ENCODE assay signal across 18 cellular contexts in the genomic region with DNA sequence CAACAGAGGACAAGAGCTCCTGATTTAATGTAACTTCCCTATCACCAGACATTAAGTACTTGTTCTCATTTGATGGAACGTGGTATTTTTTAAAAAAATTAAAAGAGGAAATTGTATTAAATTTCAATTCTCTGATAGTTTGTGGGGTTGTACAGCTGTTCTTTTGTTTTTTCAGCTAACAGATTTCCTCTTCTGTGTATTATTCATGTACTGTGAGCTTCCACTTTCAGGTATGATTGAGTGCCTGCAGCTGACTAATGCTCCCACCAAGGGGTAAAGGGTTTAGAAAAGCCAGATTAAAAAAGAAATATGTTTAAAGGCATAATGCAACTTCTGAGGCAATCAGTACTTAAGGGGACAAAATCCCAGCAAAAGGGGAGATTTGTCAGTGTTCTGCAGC.
A peak's percentile ranks its signal among the peaks of the same experiment; 100 is the strongest.
DNase-seq lines count a peak whose midpoint lies in the region; ATAC-seq, FAIRE-seq and TF ChIP-seq lines count a peak whose summit lies in the region.
"Had no signal": no experiment of that assay in that cellular context is flagged by ENCODE, and none has a peak within 500 bp of the region (broad histone marks: within the 10 kb centered on the region; RNA-seq: fewer than 3 reads in every experiment).

No MANE protein-coding gene starts in this region.

- peaks cover 21% of the 10 kb centered on the region for H3K4me1 Mint-ChIP-seq in activated CD4-positive, alpha-beta T cell treated with anti-CD3 and anti-CD28 coated beads for 36 hours
- peaks cover 10% of the 10 kb centered on the region for H3K4me1 Mint-ChIP-seq in astrocyte (ENCODE audit: low read depth, unreplicated experiment)
- no peaks in the 10 kb centered on the region for H3K4me1 Mint-ChIP-seq in endodermal cell
- H3K4me1 Mint-ChIP-seq: H9 had no signal

- H3K27me3 ChIP-seq in astrocyte (ENCODE audit: insufficient read depth, low read length) (no peaks in the 10 kb centered on the region), endodermal cell (ENCODE audit: control insufficient read depth, insufficient read depth, low read length, poor library complexity, severe bottlenecking) (peaks cover 57% of the 10 kb centered on the region), stomach (no peaks in the 10 kb centered on the region)
- H3K27me3 ChIP-seq: BLaER1 treated with 17β-estradiol and CSF1 and Interleukin-3, amounts not matched to agents 10 nM and 100 nM; Peyer's patch had no signal

- ATAC-seq in activated CD4-positive, alpha-beta T cell treated with anti-CD3 and anti-CD28 coated beads for 36 hours, result peak; percentile 44

- H3K36me3 ChIP-seq in astrocyte (ENCODE audit: insufficient read depth, low read length) (no peaks in the 10 kb centered on the region), endodermal cell (ENCODE audit: control insufficient read depth, insufficient read depth, low read length) (no peaks in the 10 kb centered on the region), stomach (no peaks in the 10 kb centered on the region)
- H3K36me3 ChIP-seq: BLaER1 treated with 17β-estradiol and CSF1 and Interleukin-3, amounts not matched to agents 10 nM and 100 nM; Peyer's patch had no signal

- H3K9me3 ChIP-seq in astrocyte (ENCODE audit: insufficient read depth, low read depth, low read length), result no peaks in the 10 kb centered on the region
- no peaks in the 10 kb centered on the region for H3K9me3 ChIP-seq in endodermal cell (ENCODE audit: control insufficient read depth, low read length)
- H3K9me3 ChIP-seq in stomach, result no peaks in the 10 kb centered on the region
- H3K9me3 ChIP-seq: BLaER1 treated with 17β-estradiol and CSF1 and Interleukin-3, amounts not matched to agents 10 nM and 100 nM; Peyer's patch had no signal

- H3K4me1 ChIP-seq in astrocyte (ENCODE audit: insufficient read depth, low read length) (peaks cover 14% of the 10 kb centered on the region), endodermal cell (ENCODE audit: control insufficient read depth, insufficient read depth, low read length) (no peaks in the 10 kb centered on the region), stomach (peaks cover 0 to 5% (median 0%) of the 10 kb centered on the region in 4 donors)
- H3K4me1 ChIP-seq: BLaER1 treated with 17β-estradiol and CSF1 and Interleukin-3, amounts not matched to agents 10 nM and 100 nM; Peyer's patch had no signal

- TF ChIP-seq CTCF in astrocyte (IDR thresholded peaks at IDR 0.05; ENCODE audit: insufficient read depth, low read depth, low read length), result no peak
- TF ChIP-seq CTCF in endodermal cell (conservative IDR thresholded peaks at IDR 0.05), result no peak
- TF ChIP-seq CTCF in stomach (IDR thresholded peaks at IDR 0.05), result no peak

- no peak overlapping the region for H3K4me2 ChIP-seq in astrocyte (ENCODE audit: low read length)
- H3K4me2 ChIP-seq: BLaER1 treated with 17β-estradiol and CSF1 and Interleukin-3, amounts not matched to agents 10 nM and 100 nM had no signal

- H3K4me3 Mint-ChIP-seq in activated CD4-positive, alpha-beta T cell treated with anti-CD3 and anti-CD28 coated beads for 36 hours, result no peak overlapping the region
- no peak overlapping the region for H3K4me3 Mint-ChIP-seq in astrocyte (ENCODE audit: unreplicated experiment)
- no peak overlapping the region for H3K4me3 Mint-ChIP-seq in endodermal cell
- H3K4me3 Mint-ChIP-seq: H9, IgD-negative memory B cell had no signal

- H3K4me3 ChIP-seq in astrocyte (ENCODE audit: insufficient read depth, low read depth, low read length), result no peak overlapping the region
- H3K4me3 ChIP-seq in endodermal cell (ENCODE audit: low read length), result no peak overlapping the region
- no peak overlapping the region for H3K4me3 ChIP-seq in stomach
- H3K4me3 ChIP-seq: BLaER1 treated with 17β-estradiol and CSF1 and Interleukin-3, amounts not matched to agents 10 nM and 100 nM; Peyer's patch had no signal

- CTCF ChIA-PET in activated CD4-positive, alpha-beta T cell treated with anti-CD3 and anti-CD28 coated beads for 36 hours (lab: Charles Lee), result interaction anchor here (0.7 to 1.3 kb wide), 3 partner anchors 53 to 451 kb away, joined by 3 read pairs; no protein-coding TSS in a partner anchor

- H3K9ac ChIP-seq in astrocyte (ENCODE audit: low read length) (no peak overlapping the region), endodermal cell (ENCODE audit: extremely low read depth, low read length, poor library complexity, severe bottlenecking) (no peak overlapping the region)
- H3K9ac ChIP-seq: BLaER1 treated with 17β-estradiol and CSF1 and Interleukin-3, amounts not matched to agents 10 nM and 100 nM had no signal

- H3K79me2 ChIP-seq in astrocyte (ENCODE audit: insufficient read depth, low read length), result no peaks in the 10 kb centered on the region

- TF ChIP-seq EP300 in stomach (IDR thresholded peaks at IDR 0.05), result no peak

- POLR2A ChIA-PET in activated CD4-positive, alpha-beta T cell treated with anti-CD3 and anti-CD28 coated beads for 36 hours (lab: Charles Lee), result interaction anchor here (0.6 kb wide), 1 partner anchor 281 kb away, joined by 4 read pairs; no protein-coding TSS in a partner anchor

- H3K9me3 Mint-ChIP-seq in activated CD4-positive, alpha-beta T cell treated with anti-CD3 and anti-CD28 coated beads for 36 hours (ENCODE audit: low read depth), result no peaks in the 10 kb centered on the region
- H3K9me3 Mint-ChIP-seq in astrocyte (ENCODE audit: unreplicated experiment) (peaks cover 4% of the 10 kb centered on the region), endodermal cell (no peaks in the 10 kb centered on the region)
- H3K9me3 Mint-ChIP-seq: H9 had no signal

- TF ChIP-seq POLR2A in stomach (IDR thresholded peaks at IDR 0.05), result no peak

- H3K27ac ChIP-seq in astrocyte (ENCODE audit: low read depth, low read length) (no peak overlapping the region), endodermal cell (ENCODE audit: low read depth, low read length) (no peak overlapping the region), stomach (no peak overlapping the region)
- H3K27ac ChIP-seq: BLaER1 treated with 17β-estradiol and CSF1 and Interleukin-3, amounts not matched to agents 10 nM and 100 nM; Peyer's patch had no signal

- no peaks in the 10 kb centered on the region for H3K36me3 Mint-ChIP-seq in activated CD4-positive, alpha-beta T cell treated with anti-CD3 and anti-CD28 coated beads for 36 hours (ENCODE audit: low read depth)
- no peaks in the 10 kb centered on the region for H3K36me3 Mint-ChIP-seq in astrocyte (ENCODE audit: low read depth, unreplicated experiment)
- H3K36me3 Mint-ChIP-seq in endodermal cell (ENCODE audit: low read depth), result no peaks in the 10 kb centered on the region
- H3K36me3 Mint-ChIP-seq: IgD-negative memory B cell had no signal

- peak; percentile 10 for DNase-seq in activated CD4-positive, alpha-beta T cell treated with anti-CD3 and anti-CD28 coated beads for 36 hours
- no peak for DNase-seq in activated CD4-positive, alpha-beta T cell treated with anti-CD3 and anti-CD28 coated beads, Interleukin-2, amount 50 U/mL, for 4 hours
- peak; percentile 53 for DNase-seq in astrocyte (ENCODE audit: low read depth)
- DNase-seq in kidney glomerular epithelial cell (lab: John Stamatoyannopoulos, UW), result peak; percentile 1
- DNase-seq in endodermal cell, result no peak
- DNase-seq in EL, result no peak
- no peak for DNase-seq in stimulated activated naive CD4-positive, alpha-beta T cell treated with Interleukin-2 at 50 U/mL for 16 hours (lab: John Stamatoyannopoulos, UW)
- no peak for DNase-seq in stomach
- DNase-seq: DMS 273 treated with DMSO at 0.1 percent for 48 hours, H9, NCI-H146, NCI-H2081 treated with DMSO at 0.1 percent for 48 hours, NCI-H226, NCI-H69, Peyer's patch, SHP77 had no signal

- no peak for FAIRE-seq in astrocyte (lab: Jason Lieb, UNC)

- H2AFZ ChIP-seq in astrocyte (ENCODE audit: low read depth, low read length), result no peak overlapping the region

- no peak overlapping the region for H3K27ac Mint-ChIP-seq in activated CD4-positive, alpha-beta T cell treated with anti-CD3 and anti-CD28 coated beads for 36 hours
- H3K27ac Mint-ChIP-seq in astrocyte (ENCODE audit: unreplicated experiment), result no peak overlapping the region
- no peak overlapping the region for H3K27ac Mint-ChIP-seq in endodermal cell
- H3K27ac Mint-ChIP-seq: H9, IgD-negative memory B cell had no signal

- intact Hi-C loops in activated CD4-positive, alpha-beta T cell treated with anti-CD3 and anti-CD28 coated beads for 36 hours (cut with DNase I, micrococcal nuclease), result loop anchor here in 1 of 2 experiments (5.0 kb wide), 1 partner anchor 862 kb away; a partner anchor contains a TSS
- intact Hi-C loops in stomach (cut with DNase I; ENCODE audit: low total_unique reads), result no loop called here

- 100% methylated on average over 1 of the region's 1 CpG; no CpG with 5 or more reads in 1 of the 2 experiments for WGBS in endodermal cell (ENCODE audit: insufficient coverage in 1 of 2, insufficient read length in 1 of 2), 2 experiments
- WGBS in stomach, 5 donors, result 54 to 73% (median 61%) methylated on average over 1 of the region's 1 CpG

- H3K27me3 Mint-ChIP-seq in activated CD4-positive, alpha-beta T cell treated with anti-CD3 and anti-CD28 coated beads for 36 hours, result peaks cover 13% of the 10 kb centered on the region
- H3K27me3 Mint-ChIP-seq in astrocyte (ENCODE audit: low read depth, unreplicated experiment), result peaks cover 9% of the 10 kb centered on the region
- H3K27me3 Mint-ChIP-seq in endodermal cell (ENCODE audit: insufficient read depth), result peaks cover 47% of the 10 kb centered on the region

- no peaks in the 10 kb centered on the region for H4K20me1 ChIP-seq in astrocyte (ENCODE audit: insufficient read depth, low read length)
- H4K20me1 ChIP-seq: BLaER1 treated with 17β-estradiol and CSF1 and Interleukin-3, amounts not matched to agents 10 nM and 100 nM had no signal

Comparison
In these comparisons a context has a peak if more than half of its experiments do, and no peak if none do; other contexts are left out.
1. DNase-seq: peak in activated CD4-positive, alpha-beta T cell treated with anti-CD3 and anti-CD28 coated beads for 36 hours (single experiment), astrocyte (single experiment) and kidney glomerular epithelial cell (single experiment); none in activated CD4-positive, alpha-beta T cell treated with anti-CD3 and anti-CD28 coated beads, Interleukin-2, amount 50 U/mL, for 4 hours (0 of 2), endodermal cell (single experiment), EL (single experiment), stimulated activated naive CD4-positive, alpha-beta T cell treated with Interleukin-2 at 50 U/mL for 16 hours (single experiment) and stomach (single experiment).